ENCODE assay signal across 8 cellular contexts in genomic region chr20:19992996-19993908, GRCh38. TPM values are rescaled to one million over a fixed set of nuclear protein-coding genes. Genes with fewer than 3 reads are reported as not detected.
DNase-seq lines count a peak whose midpoint lies in the region; ATAC-seq, FAIRE-seq and TF ChIP-seq lines count a peak whose summit lies in the region.

No MANE protein-coding gene starts in this region.

- FAIRE-seq in bronchial epithelial cell (lab: Jason Lieb, UNC) = no peak

- no peak for ATAC-seq in HG02763 (IDR thresholded peaks at IDR 0.05; ENCODE audit: unreplicated experiment)
- ATAC-seq in GM21529 (IDR thresholded peaks at IDR 0.05; ENCODE audit: unreplicated experiment) = no peak
- no peak for ATAC-seq in HG03135 (IDR thresholded peaks at IDR 0.05; ENCODE audit: unreplicated experiment)

- H3K9me3 ChIP-seq in thymus (ENCODE audit: control insufficient read depth) = no peaks in the 10 kb centered on the region

- no peaks in the 10 kb centered on the region for H3K4me1 ChIP-seq in thymus (ENCODE audit: control insufficient read depth, insufficient read depth, low read length)

- DNase-seq in HT-29 (ENCODE audit: low spot score) = peak; percentile 28
- DNase-seq in bronchial epithelial cell (ENCODE audit: low read depth) = peak; percentile 96
- no peak for DNase-seq in NCI-H1092 treated with DMSO at 0.1 percent for 48 hours (lab: John Stamatoyannopoulos, UW)

- no peak for TF ChIP-seq CTCF in bronchial epithelial cell (IDR thresholded peaks at IDR 0.05; ENCODE audit: insufficient read depth, low read length, severe bottlenecking)

- peak overlapping the region; percentile 70 for H3K27ac ChIP-seq in layer of hippocampus (ENCODE audit: low read depth, low read length)
- H3K27ac ChIP-seq in thymus (ENCODE audit: low read depth) = peak overlapping the region; percentile 44

- H3K27me3 ChIP-seq in bronchial epithelial cell (ENCODE audit: control insufficient read depth, insufficient read depth, low read length) = no peaks in the 10 kb centered on the region
- no peaks in the 10 kb centered on the region for H3K27me3 ChIP-seq in layer of hippocampus (ENCODE audit: control insufficient read depth, insufficient read depth, low read length)
- H3K27me3 ChIP-seq in thymus (ENCODE audit: control insufficient read depth, insufficient read depth) = no peaks in the 10 kb centered on the region

- H3K36me3 ChIP-seq in bronchial epithelial cell (ENCODE audit: control insufficient read depth, insufficient read depth, low read length) (peaks cover 27% of the 10 kb centered on the region), thymus (ENCODE audit: control insufficient read depth, insufficient read depth) (no peaks in the 10 kb centered on the region)

- H3K4me3 ChIP-seq in bronchial epithelial cell (ENCODE audit: low read depth, low read length) (no peak overlapping the region), thymus (ENCODE audit: low read length) (no peak overlapping the region)

- WGBS in thymus = 88% methylated on average over 14 of the region's 14 CpGs

RNA-seq across cellular contexts. Expression of gene NAA20, which starts 23.9 kb away (rescaled TPM):
- total RNA-seq in HT-29 (2014; rRNA removed; shearing (Covaris generic)) = 49.4 and 50.9 TPM in 2 replicates
- 111 and 114 TPM in 2 replicates for total RNA-seq in bronchial epithelial cell
- polyA plus RNA-seq in thymus = 105 TPM

RNA-seq across cellular contexts. Expression of gene CRNKL1, which starts 59.0 kb away (rescaled TPM):
- total RNA-seq in HT-29 (2014; rRNA removed; shearing (Covaris generic)) = 8.1 and 9.1 TPM in 2 replicates
- 14.0 and 14.1 TPM in 2 replicates for total RNA-seq in bronchial epithelial cell
- polyA plus RNA-seq in thymus = 27.7 TPM

RNA-seq across cellular contexts. Expression of gene CFAP61, which starts 59.1 kb away (rescaled TPM):
- not detected in 2 replicates for total RNA-seq in HT-29 (2014; rRNA removed; shearing (Covaris generic))
- 0.13 and 0.26 TPM in 2 replicates for total RNA-seq in bronchial epithelial cell
- polyA plus RNA-seq in thymus = 0.23 TPM
